ENCODE assay signal across 18 cellular contexts in the genomic region with DNA sequence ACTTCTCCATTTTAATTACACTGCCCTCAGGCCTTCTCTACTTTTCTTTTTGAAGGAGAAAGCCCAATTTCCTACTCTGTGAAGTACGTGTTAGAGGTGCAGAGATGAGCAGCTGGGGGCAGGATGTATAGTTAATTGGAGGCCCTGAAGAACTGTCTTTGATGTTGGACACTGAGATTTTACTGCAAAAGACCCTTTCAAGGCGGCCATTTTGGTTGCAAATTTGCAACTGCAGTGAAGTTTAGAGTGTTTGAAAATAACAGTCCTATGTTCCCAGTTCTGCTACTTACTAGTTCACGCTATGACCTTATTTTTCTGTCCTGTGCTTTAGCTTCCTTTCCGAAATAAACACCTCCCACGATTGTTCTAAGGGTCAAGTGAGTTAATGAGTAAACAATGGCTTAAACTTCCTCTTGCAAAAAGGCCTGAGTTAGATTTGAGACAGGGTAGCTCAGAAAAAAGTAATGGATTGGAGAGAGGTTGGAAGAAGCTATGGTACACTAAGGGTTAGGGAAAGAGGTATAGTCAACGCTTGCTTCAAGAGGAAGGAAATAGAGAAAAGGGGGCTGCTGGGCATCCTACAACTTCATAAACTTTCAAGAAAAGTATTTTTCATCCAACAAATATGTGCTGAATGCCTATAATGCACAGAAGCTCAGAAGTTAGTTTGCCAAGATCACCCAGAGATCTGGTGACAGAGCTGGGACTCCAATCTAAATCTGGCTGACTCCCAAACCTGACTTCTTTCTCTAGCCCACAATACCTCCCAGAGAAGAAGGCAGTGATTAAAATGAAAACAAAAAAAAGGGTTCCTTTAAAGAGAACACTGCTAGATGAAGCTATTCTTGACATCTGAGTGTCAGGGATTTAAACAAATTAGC. TPM values are rescaled to one million over a fixed set of nuclear protein-coding genes. Genes with fewer than 3 reads are reported as not detected.
DNase-seq lines count a peak whose midpoint lies in the region; ATAC-seq and TF ChIP-seq lines count a peak whose summit lies in the region.
"Had no signal": no experiment of that assay in that cellular context is flagged by ENCODE, and none has a peak within 500 bp of the region (broad histone marks: within the 10 kb centered on the region; RNA-seq: fewer than 3 reads in every experiment).

No MANE protein-coding gene starts in this region.

- DNase-seq in GM13976 (ENCODE audit: low spot score) (peak; percentile 24), right atrium auricular region (ENCODE audit: low spot score) (no peak), renal cortical epithelial cell (ENCODE audit: low read depth) (peak; percentile 93), NCI-H82 (lab: John Stamatoyannopoulos, UW) (no peak)
- DNase-seq: activated T-cell treated with anti-CD3 and anti-CD28 coated beads, Interleukin-2, amount 50 U/mL, for 72 hours; BE2C; glutamatergic neuron; H7; NCI-H226; stimulated activated CD4-positive, alpha-beta T cell treated with anti-CD3 and anti-CD28 coated beads, Interleukin-1b, Interleukin-23, amount 100 ng/mL, for 48 hours; stimulated activated naive CD4-positive, alpha-beta T cell treated with Interleukin-2 at 50 U/mL for 16 hours had no signal

- peaks cover 0 to 6% of the 10 kb centered on the region in 2 donors for H3K9me3 ChIP-seq in right atrium auricular region
- H3K9me3 ChIP-seq: BE2C had no signal

- TF ChIP-seq CTCF in GM13976 (IDR thresholded peaks at IDR 0.05; ENCODE audit: borderline replicate concordance, control extremely low read depth, extremely low read depth, insufficient read depth, missing control alignments): no peak
- no peak for TF ChIP-seq CTCF in right atrium auricular region (IDR thresholded peaks at IDR 0.05)

- no peak overlapping the region for H3K4me3 ChIP-seq in right atrium auricular region
- H3K4me3 ChIP-seq: cardiac muscle cell had no signal

- ATAC-seq in HG03439 (IDR thresholded peaks at IDR 0.05; ENCODE audit: unreplicated experiment): no peak
- ATAC-seq in HG03095 (IDR thresholded peaks at IDR 0.05; ENCODE audit: unreplicated experiment): no peak
- no peak for ATAC-seq in HG03521 (IDR thresholded peaks at IDR 0.05; ENCODE audit: unreplicated experiment)
- ATAC-seq: activated T-cell treated with anti-CD3 and anti-CD28 coated beads, Interleukin-2, amount 50 U/mL, for 72 hours had no signal

- H3K4me1 ChIP-seq in right atrium auricular region: peaks cover 0 to 42% of the 10 kb centered on the region in 2 donors
- H3K4me1 ChIP-seq: BE2C had no signal

- in situ Hi-C loops in GM13976 (cut with MboI; ENCODE audit: low sequenced_read_pairs, unreplicated experiment): loop anchor here (25.0 kb wide), 1 partner anchor 496 kb away; no protein-coding TSS in a partner anchor

- WGBS in adipose tissue, 3 donors: 45 to 57% (median 51%) methylated on average over 6 of the region's 6 CpGs

- no peaks in the 10 kb centered on the region for H3K36me3 ChIP-seq in right atrium auricular region
- H3K36me3 ChIP-seq: BE2C, cardiac muscle cell had no signal

- no peaks in the 10 kb centered on the region for H3K27me3 ChIP-seq in right atrium auricular region

- H3K27ac ChIP-seq in adipose tissue (ENCODE audit: low read depth, low read length) (peak overlapping the region; percentile 25), right atrium auricular region (peak overlapping the region; percentile 67 to 77)
- H3K27ac ChIP-seq: cardiac muscle cell, RWPE1, VCaP had no signal

RNA-seq across cellular contexts. Expression of gene DICER1, which starts 26.4 kb away (rescaled TPM):
- polyA plus RNA-seq in adipose tissue: 10 to 100 TPM in 2 of 3 donors, 1 to 10 TPM in 1; 7.0 to 14.1 (median 10.5) TPM
- 10 to 100 TPM; 15.9 to 23.0 TPM for total RNA-seq in right atrium auricular region
- 39.9 and 74.6 TPM in 2 replicates for total RNA-seq in renal cortical epithelial cell

Comparison
In these comparisons a context has a peak if more than half of its experiments do, and no peak if none do; other contexts are left out.
1. DNase-seq: peak in GM13976 (single experiment) and renal cortical epithelial cell (single experiment); none in right atrium auricular region (single experiment) and NCI-H82 (single experiment).